ENCODE assay signal across 8 cellular contexts in genomic region chr15:32615051-32615870, GRCh38. TPM values are rescaled to one million over a fixed set of nuclear protein-coding genes. Genes with fewer than 3 reads are reported as not detected.
A peak's percentile ranks its signal among the peaks of the same experiment; 100 is the strongest.
DNase-seq lines count a peak whose midpoint lies in the region; ATAC-seq, FAIRE-seq and TF ChIP-seq lines count a peak whose summit lies in the region.
"Not testable (repeated sequence)": the region's sequence is repeated elsewhere in the genome, so short reads cannot be mapped to it uniquely, and the experiment has no call there.

Gene ARHGAP11A (plus strand): TSS chr15:32615504. CDS start chr15:32616212, 708 bp downstream.

- H3K36me3 ChIP-seq in WERI-Rb-1; GM12878 (ENCODE audit: control insufficient read depth in 2 of 2, insufficient read depth in 2 of 2, low read length in 1 of 2); heart left ventricle: not testable (repeated sequence)

- 0 out of 2 replicates have a peak, but pooled peaks have one; percentile 19 for TF ChIP-seq POLR2A in GM12878 (IDR thresholded peaks at IDR 0.05; ENCODE audit: low read depth, low read length)
- not testable (repeated sequence) for TF ChIP-seq POLR2A in heart left ventricle (IDR thresholded peaks at IDR 0.05)

- POLR2A ChIA-PET in GM12878 (lab: Charles Lee), result interaction anchor here (0.6 kb wide), 1 partner anchor 1989 kb away, joined by 3 read pairs; the partner anchor contains the start of gene ARHGAP11B

- in situ Hi-C loops in GM12878 (cut with MboI), result loop anchor here (25.0 kb wide), 1 partner anchor 1278 kb away; the partner anchor contains the start of gene KLF13

- ATAC-seq in GM21515 (IDR thresholded peaks at IDR 0.05; ENCODE audit: unreplicated experiment), result peak; percentile 64
- ATAC-seq in HG03565 (IDR thresholded peaks at IDR 0.05; ENCODE audit: unreplicated experiment), result peak; percentile 35
- ATAC-seq in GM12878, result peak; percentile 89
- ATAC-seq in heart left ventricle, result peak; percentile 91 to 95 (median 94)

- not testable (repeated sequence) for H4K20me1 ChIP-seq in GM12878 (ENCODE audit: control insufficient read depth, insufficient read depth)

- FAIRE-seq in GM12878 (lab: Jason Lieb, UNC), result not testable (repeated sequence)

- peak within 1 kb of the TSS; percentile 69 for H2AFZ ChIP-seq in GM12878 (ENCODE audit: control insufficient read depth, low read depth, low read length)

- TF ChIP-seq CTCF in WERI-Rb-1 (IDR thresholded peaks at IDR 0.05; ENCODE audit: low read depth, low read length); GM12878 (IDR thresholded peaks at IDR 0.05 in 2 of 3, conservative IDR thresholded peaks at IDR 0.05 in 1 of 3; ENCODE audit: control insufficient read depth in 2 of 3, extremely low read depth in 1 of 3, insufficient read depth in 1 of 3, low read depth in 3 of 3, low read length in 3 of 3); heart left ventricle (IDR thresholded peaks at IDR 0.05): not testable (repeated sequence)

- peak within 1 kb of the TSS; percentile 90 for H3K9ac ChIP-seq in GM12878 (ENCODE audit: control insufficient read depth, insufficient read depth, low read length)

- intact Hi-C loops in GM12878 (cut with micrococcal nuclease; ENCODE audit: unreplicated experiment); heart left ventricle (cut with DNase I): not testable (repeated sequence)

- not testable (repeated sequence) for BruUV-seq in GM12878 (replicated peaks; lab: Mats Ljungman, UMichigan)

- CTCF ChIA-PET in GM12878 (lab: Yijun Ruan, JAX), result not testable (repeated sequence)

- not testable (repeated sequence) for TF ChIP-seq RAD21 in GM12878 (IDR thresholded peaks at IDR 0.05; ENCODE audit: insufficient read depth, low read depth, low read length)

- TF ChIP-seq EP300 in GM12878 (IDR thresholded peaks at IDR 0.05; ENCODE audit: borderline replicate concordance in 1 of 2, control insufficient read depth in 1 of 2, low read depth in 2 of 2, low read length in 2 of 2), result not testable (repeated sequence)

- H3K27ac ChIP-seq in WERI-Rb-1 (peak within 1 kb of the TSS; percentile 90), GM12878 (ENCODE audit: control insufficient read depth, insufficient read depth) (peak within 1 kb of the TSS; percentile 90), heart left ventricle (peak within 1 kb of the TSS in 11 of 12 donors; percentile 72 to 94 (median 85))

- not testable (repeated sequence) for H3K9me3 ChIP-seq in WERI-Rb-1 (ENCODE audit: severe bottlenecking); GM12878 (replicated peaks; ENCODE audit: control insufficient read depth, insufficient read depth, low read length); heart left ventricle

- peaks cover 29% of the 10 kb centered on the region for H3K79me2 ChIP-seq in GM12878 (ENCODE audit: control insufficient read depth, insufficient read depth, low read length)

- H3K27me3 ChIP-seq in WERI-Rb-1 (ENCODE audit: insufficient read depth, low read depth, severe bottlenecking); GM12878 (replicated peaks in 1 of 2; ENCODE audit: control insufficient read depth in 2 of 2, insufficient read depth in 2 of 2, low read length in 1 of 2); heart left ventricle: not testable (repeated sequence)

- H3K4me1 ChIP-seq in GM12878 (ENCODE audit: control insufficient read depth, insufficient read depth, low read length), result not testable (repeated sequence)
- H3K4me1 ChIP-seq in heart left ventricle, result peaks cover 0 to 10% (median 0%) of the 10 kb centered on the region in 12 donors

- H3K4me2 ChIP-seq in GM12878 (ENCODE audit: control insufficient read depth, insufficient read depth), result not testable (repeated sequence)

- SMC1A ChIA-PET in GM12878 (lab: Charles Lee; ENCODE audit: uncharacterized antibody, unreplicated experiment), result interaction anchor here (0.6 kb wide), 1 partner anchor 1989 kb away, joined by 3 read pairs; the partner anchor contains the start of gene ARHGAP11B

- peak within 1 kb of the TSS; percentile 87 for H3K4me3 ChIP-seq in WERI-Rb-1 (ENCODE audit: low read depth, low read length)
- H3K4me3 ChIP-seq in GM12878, result peak within 1 kb of the TSS; percentile 61
- peak within 1 kb of the TSS; percentile 26 to 66 (median 56) for H3K4me3 ChIP-seq in heart left ventricle

- 0% methylated on average over 24 of the region's 43 CpGs for WGBS in GM12878 (ENCODE audit: insufficient coverage, insufficient replicate concordance, low lambda C conversion rate, missing lambda C conversion rate)
- 0 to 1% (median 1%) methylated on average over 16 to 35 of the region's 43 CpGs for WGBS in heart left ventricle, 4 donors

- RAD21 ChIA-PET in GM12878 (lab: Charles Lee; ENCODE audit: unreplicated experiment), result interaction anchor here (0.6 kb wide), 1 partner anchor 1990 kb away, joined by 3 read pairs; the partner anchor contains the start of gene ARHGAP11B

- DNase-seq in D341Med (ENCODE audit: low spot score) (peak; percentile 55), WERI-Rb-1 (peak; percentile 92), GM12878 (ENCODE audit: low read depth, low spot score) (peak; percentile 51), heart left ventricle (peak; percentile 78 to 88 (median 85)), non-pigmented ciliary epithelial cell (ENCODE audit: low read depth) (peak; percentile 74)
- peak; percentile 68 to 81 for DNase-seq in stimulated activated CD8-positive, alpha-beta memory T cell treated with anti-CD3 and anti-CD28 coated beads, Interleukin-7, amount 100 ng/mL, for 48 hours (ENCODE audit: extremely low read depth in 1 of 2, low read depth in 1 of 2)

TF ChIP-seq in GM12878, 131 proteins besides CTCF, POLR2A, EP300 and RAD21:
- peak; percentile 98 for TF ChIP-seq NKRF (conservative IDR thresholded peaks at IDR 0.05)
- peak; percentile 90 for TF ChIP-seq SIN3A (IDR thresholded peaks at IDR 0.05; ENCODE audit: low read depth, low read length)
- peak; percentile 60; the same call in 1 of the 2 replicates for TF ChIP-seq MXI1 (IDR thresholded peaks at IDR 0.05; ENCODE audit: low read depth, low read length)
- TF ChIP-seq E2F4 (IDR thresholded peaks at IDR 0.05; ENCODE audit: low read depth, low read length), result peak; percentile 84
- peak; percentile 54; the same call in 1 of the 2 replicates for TF ChIP-seq IRF5 (IDR thresholded peaks at IDR 0.05; ENCODE audit: borderline replicate concordance)
- TF ChIP-seq FOXM1 (IDR thresholded peaks at IDR 0.05; ENCODE audit: low read depth, low read length), result 0 out of 2 replicates have a peak, but pooled peaks have one; percentile 40

RNA-seq across cellular contexts. Expression of gene ARHGAP11A, which starts in this region (rescaled TPM):
- 30.6 and 36.3 TPM in 2 replicates for total RNA-seq in GM12878 (2013; cell fraction: nucleolus; rRNA removed)
- total RNA-seq in GM12878 (2014; rRNA removed) (30.6 and 35.9 TPM in 2 replicates), GM12878 (2014; rRNA removed; fragmentation: Illumina TruSeq; extraction: Trizol) (42.8 and 44.9 TPM in 2 replicates), GM12878 (2021) (52.1 and 53.6 TPM in 2 replicates), heart left ventricle (10 to 100 TPM in 1 of 9 donors, 1 to 10 TPM in 6, under 1 TPM in 2; 0.91 to 11.1 (median 1.9) TPM)
- 9.9 TPM for polyA plus RNA-seq in GM12878 (2011; ENCODE audit: low read depth)
- polyA plus RNA-seq in GM12878 (2011; rRNA removed) (23.6 and 38.0 TPM in 2 replicates), GM12878 (2014; fragmentation: Illumina TruSeq; extraction: Trizol) (50.2 and 60.4 TPM in 2 replicates), GM12878 (2014; fragmentation: Nextera tagmentation; extraction: Ambion mirVana) (10 to 100 TPM; 12.4 to 16.3 TPM), GM12878 (2014; rRNA removed) (25.1 and 25.4 TPM in 2 replicates), GM12878 (2016; fragmentation: Nextera tagmentation; extraction: Ambion mirVana) (10 to 100 TPM; 42.4 to 45.0 TPM), heart left ventricle (under 1 TPM; 0.61 to 0.87 TPM)
- 9.1 and 11.4 TPM in 2 replicates for polyA plus RNA-seq in GM12878 (2011; cell fraction: cytosol; rRNA removed)
- polyA plus RNA-seq in GM12878 (2011; cell fraction: nucleus; rRNA removed), result 13.3 and 22.4 TPM in 2 replicates
- polyA plus RNA-seq in GM12878 (2012), result 19.8 and 23.9 TPM in 2 replicates
- 15.0 and 20.2 TPM in 2 replicates for polyA minus RNA-seq in GM12878 (2011; rRNA and poly(A)+ RNA removed)
- polyA minus RNA-seq in GM12878 (2011; cell fraction: cytosol; rRNA and poly(A)+ RNA removed), result 9.1 and 15.7 TPM in 2 replicates
- 9.6 and 19.2 TPM in 2 replicates for polyA minus RNA-seq in GM12878 (2011; cell fraction: nucleus; rRNA and poly(A)+ RNA removed)

Comparison
In these comparisons a context has a peak if more than half of its experiments do, and no peak if none do; other contexts are left out.
1. Peak in every context shown above with its lines: DNase-seq, ATAC-seq, H3K4me3 ChIP-seq and H3K27ac ChIP-seq.
2. RNA of gene ARHGAP11A (polyA plus RNA-seq): 9.1 to 60.4 TPM in GM12878; 0.61 to 0.87 TPM in heart left ventricle; every median in the first group is over 4 times any median in the second.
3. ATAC-seq: peak in every context shown above with its lines; median percentile 94 in heart left ventricle; 89 in GM12878; 64 in GM21515; 35 in HG03565.